Comparison of ENCODE assay signal across 10 cellular contexts in the genomic region with DNA sequence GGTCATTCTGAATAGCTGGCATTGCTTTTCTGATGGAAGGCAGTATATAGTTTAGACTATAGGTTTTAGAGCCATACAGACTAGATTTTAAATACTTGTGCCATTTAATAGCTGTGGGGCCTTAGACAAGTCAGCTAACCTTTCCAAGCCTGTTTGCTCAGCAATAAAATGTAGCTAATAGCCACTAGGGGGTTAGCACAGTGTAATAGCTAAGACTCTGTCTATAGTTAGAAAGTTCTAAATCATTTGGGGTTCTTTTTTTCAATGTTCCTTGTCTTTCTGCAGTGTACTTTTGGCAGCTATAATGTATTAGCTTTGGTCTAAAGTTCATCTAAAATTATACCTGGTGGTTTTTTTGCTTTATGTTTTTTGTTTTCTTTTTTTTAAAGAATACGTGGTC. TPM values are rescaled to one million over a fixed set of nuclear protein-coding genes. Genes with fewer than 3 reads are reported as not detected.
DNase-seq lines count a peak whose midpoint lies in the region; ATAC-seq, FAIRE-seq and TF ChIP-seq lines count a peak whose summit lies in the region.
"Had no signal": no experiment of that assay in that cellular context is flagged by ENCODE, and none has a peak within 500 bp of the region (broad histone marks: within the 10 kb centered on the region; RNA-seq: fewer than 3 reads in every experiment).

No MANE protein-coding gene starts in this region.

- dilution Hi-C loops in endothelial cell of umbilical vein (cut with MboI; ENCODE audit: extremely low pct_ligation_motif_present, low sequenced_read_pairs), result no loop called here

- no peak overlapping the region for H2AFZ ChIP-seq in OCI-LY7 (ENCODE audit: low read length)
- H2AFZ ChIP-seq in endothelial cell of umbilical vein (ENCODE audit: low read depth, low read length), result no peak overlapping the region

- no peaks in the 10 kb centered on the region for H3K9me3 ChIP-seq in OCI-LY7 (ENCODE audit: low read length)
- no peaks in the 10 kb centered on the region for H3K9me3 ChIP-seq in endothelial cell of umbilical vein (replicated peaks; ENCODE audit: control insufficient read depth, insufficient read depth, low read length)

- BruUV-seq in OCI-LY7 (replicated peaks; lab: Mats Ljungman, UMichigan), result no TSS peak
- BruUV-seq in endothelial cell of umbilical vein (replicated peaks; lab: Mats Ljungman, UMichigan), result no TSS peak

- no peak overlapping the region for H3K4me2 ChIP-seq in OCI-LY7 (ENCODE audit: low read length)
- H3K4me2 ChIP-seq in endothelial cell of umbilical vein (ENCODE audit: insufficient read depth, low read length), result no peak overlapping the region

- FAIRE-seq in endothelial cell of umbilical vein (lab: Jason Lieb, UNC), result no peak

- no peak for ATAC-seq in GM19351 (IDR thresholded peaks at IDR 0.05; ENCODE audit: unreplicated experiment)
- no peak for ATAC-seq in omental fat pad (ENCODE audit: low FRiP score)

- intact Hi-C loops in OCI-LY7 (cut with micrococcal nuclease; ENCODE audit: unreplicated experiment), result no loop called here
- intact Hi-C loops in endothelial cell of umbilical vein (cut with micrococcal nuclease), result no loop called here

- CTCF ChIA-PET in OCI-LY7 (lab: Charles Lee; ENCODE audit: unreplicated experiment), result no interaction called here
- CTCF ChIA-PET in endothelial cell of umbilical vein (lab: Charles Lee), result interaction anchor here (0.5 to 1.1 kb wide), 10 partner anchors 9 to 422 kb away, joined by 3 to 10 read pairs (median 3); no protein-coding TSS in a partner anchor

- H4K20me1 ChIP-seq in OCI-LY7 (ENCODE audit: insufficient read depth, low read length) (peaks cover 7% of the 10 kb centered on the region; the same call in 1 of the 2 replicates), endothelial cell of umbilical vein (replicated peaks; ENCODE audit: control insufficient read depth, extremely low read depth, insufficient read depth, low read length) (no peaks in the 10 kb centered on the region)

- POLR2A ChIA-PET in OCI-LY7 (lab: Charles Lee) (interaction anchor here (0.6 to 1.3 kb wide), 4 partner anchors 15 to 1422 kb away, joined by 3 to 5 read pairs (median 4); no protein-coding TSS in a partner anchor), endothelial cell of umbilical vein (lab: Charles Lee) (interaction anchor here (0.6 kb wide), 1 partner anchor 168 kb away, joined by 6 read pairs; no protein-coding TSS in a partner anchor)

- no peaks in the 10 kb centered on the region for H3K27me3 ChIP-seq in endothelial cell of umbilical vein (ENCODE audit: control insufficient read depth in 2 of 2, insufficient read depth in 2 of 2, low read length in 2 of 2)

- H3K4me3 ChIP-seq in OCI-LY7 (ENCODE audit: low read depth, low read length, poor library complexity, severe bottlenecking) (no peak overlapping the region), endothelial cell of umbilical vein (replicated peaks in 1 of 3; ENCODE audit: insufficient read depth in 1 of 3, low read depth in 1 of 3, low read length in 3 of 3) (no peak overlapping the region)

- H3K27ac ChIP-seq in 22Rv1 (no peak overlapping the region), OCI-LY7 (ENCODE audit: low read depth, low read length, poor library complexity, severe bottlenecking) (no peak overlapping the region), endothelial cell of umbilical vein (ENCODE audit: insufficient read depth, low read depth, low read length) (no peak overlapping the region), substantia nigra (ENCODE audit: low read depth, low read length, poor library complexity, severe bottlenecking) (no peak overlapping the region)

- TF ChIP-seq CTCF in 22Rv1 (IDR thresholded peaks at IDR 0.05) (peak; percentile 26), OCI-LY7 (conservative IDR thresholded peaks at IDR 0.05; ENCODE audit: low read length) (peak; percentile 62), endothelial cell of umbilical vein (IDR thresholded peaks at IDR 0.05; ENCODE audit: extremely low read depth in 1 of 2, insufficient read depth in 1 of 2, low read depth in 1 of 2, low read length in 2 of 2) (peak; percentile 6 to 17), omental fat pad (IDR thresholded peaks at IDR 0.05) (no peak)

- no peaks in the 10 kb centered on the region for H3K9me2 ChIP-seq in OCI-LY7 (ENCODE audit: insufficient read depth, low read length)

- DNase-seq in EH (ENCODE audit: low read depth) (peak; percentile 18), OCI-LY7 (ENCODE audit: low spot score) (peak; percentile 19), endothelial cell of umbilical vein (ENCODE audit: low read depth, low spot score) (no peak), AG20443 (ENCODE audit: low spot score) (no peak), substantia nigra (lab: John Stamatoyannopoulos, UW) (no peak), omental fat pad (ENCODE audit: low spot score) (no peak)
- DNase-seq: central memory CD4-positive, alpha-beta T cell; COR-L47 had no signal

- peaks cover 98% of the 10 kb centered on the region for H3K36me3 ChIP-seq in OCI-LY7 (ENCODE audit: insufficient read depth, low read length)
- peaks cover 19 to 39% of the 10 kb centered on the region in 2 experiments for H3K36me3 ChIP-seq in endothelial cell of umbilical vein (ENCODE audit: control insufficient read depth in 2 of 2, extremely low read depth in 1 of 2, insufficient read depth in 2 of 2, low read length in 2 of 2)

- H3K79me2 ChIP-seq in OCI-LY7 (ENCODE audit: insufficient read depth, low read depth, low read length) (peaks cover 18% of the 10 kb centered on the region; the same call in 1 of the 2 replicates), endothelial cell of umbilical vein (ENCODE audit: control insufficient read depth, insufficient read depth, low read length) (peaks cover 11% of the 10 kb centered on the region)

- no peaks in the 10 kb centered on the region for H3K9me1 ChIP-seq in endothelial cell of umbilical vein (replicated peaks; ENCODE audit: control insufficient read depth, extremely low read depth, insufficient read depth, low read length)

- no peaks in the 10 kb centered on the region for H3K4me1 ChIP-seq in OCI-LY7 (ENCODE audit: insufficient read depth, low read length, poor library complexity, severe bottlenecking)
- no peaks in the 10 kb centered on the region for H3K4me1 ChIP-seq in endothelial cell of umbilical vein (ENCODE audit: control insufficient read depth, extremely low read depth, insufficient read depth, low read length)

- no peak for TF ChIP-seq POLR2A in endothelial cell of umbilical vein (IDR thresholded peaks at IDR 0.05; ENCODE audit: low read depth, low read length)

- no peak overlapping the region for H3K9ac ChIP-seq in endothelial cell of umbilical vein (replicated peaks; ENCODE audit: extremely low read depth, insufficient read depth, low read length)

TF ChIP-seq in endothelial cell of umbilical vein, 7 proteins besides CTCF, POLR2A, EP300 and RAD21:
- TF ChIP-seq EZH2 (IDR thresholded peaks at IDR 0.05; ENCODE audit: borderline replicate concordance, low read depth, low read length, severe bottlenecking) (no peak), MYC (IDR thresholded peaks at IDR 0.05; ENCODE audit: low read depth, low read length) (no peak), FOS (IDR thresholded peaks at IDR 0.05; ENCODE audit: borderline replicate concordance, insufficient read depth, low read length) (no peak), GATA2 (IDR thresholded peaks at IDR 0.05; ENCODE audit: insufficient read depth, insufficient read length, low read depth, low read length) (no peak), POLR2AphosphoS5 (IDR thresholded peaks at IDR 0.05; ENCODE audit: insufficient read depth, low read depth, low read length) (no peak), JUN (IDR thresholded peaks at IDR 0.05; ENCODE audit: borderline replicate concordance, insufficient read depth, insufficient read length, low read depth) (no peak)
- TF ChIP-seq, protein P1, sequence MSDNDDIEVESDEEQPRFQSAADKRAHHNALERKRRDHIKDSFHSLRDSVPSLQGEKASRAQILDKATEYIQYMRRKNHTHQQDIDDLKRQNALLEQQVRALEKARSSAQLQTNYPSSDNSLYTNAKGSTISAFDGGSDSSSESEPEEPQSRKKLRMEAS (IDR thresholded peaks at IDR 0.05; ENCODE audit: insufficient read depth, insufficient read length), result no peak

RNA-seq across cellular contexts. Expression of a gene that starts 7.5 kb away (rescaled TPM):
- 11.9 and 12.6 TPM in 2 replicates for total RNA-seq in OCI-LY7 (2014; rRNA removed; shearing (Covaris generic))
- 5.4 and 6.6 TPM in 2 replicates for total RNA-seq in OCI-LY7 (2022)
- 37.3 and 39.8 TPM in 2 replicates for total RNA-seq in endothelial cell of umbilical vein
- 15.3 and 17.6 TPM in 2 replicates for polyA plus RNA-seq in endothelial cell of umbilical vein
- 22.9 and 23.0 TPM in 2 replicates for polyA plus RNA-seq in endothelial cell of umbilical vein (2011; cell fraction: cytosol; rRNA removed)
- polyA plus RNA-seq in endothelial cell of umbilical vein (2011; cell fraction: nucleus; rRNA removed), result 27.6 and 38.1 TPM in 2 replicates
- 35.8 and 43.0 TPM in 2 replicates for polyA plus RNA-seq in endothelial cell of umbilical vein (2012)
- 14.1 and 15.9 TPM in 2 replicates for polyA minus RNA-seq in endothelial cell of umbilical vein
- 22.6 TPM for polyA minus RNA-seq in endothelial cell of umbilical vein (2011; cell fraction: cytosol; rRNA and poly(A)+ RNA removed)
- polyA minus RNA-seq in endothelial cell of umbilical vein (2011; cell fraction: nucleus; rRNA and poly(A)+ RNA removed), result 13.8 and 15.9 TPM in 2 replicates
- total RNA-seq in omental fat pad, result 10 to 100 TPM; 25.0 to 36.4 (median 34.7) TPM

RNA-seq across cellular contexts. Expression of a gene that starts 25.1 kb away (rescaled TPM):
- total RNA-seq in OCI-LY7 (2014; rRNA removed; shearing (Covaris generic)), result 107 and 133 TPM in 2 replicates
- total RNA-seq in OCI-LY7 (2022), result 135 and 159 TPM in 2 replicates
- total RNA-seq in endothelial cell of umbilical vein, result 93.5 and 98.1 TPM in 2 replicates
- 21.6 and 33.4 TPM in 2 replicates for polyA plus RNA-seq in endothelial cell of umbilical vein
- 33.5 and 37.7 TPM in 2 replicates for polyA plus RNA-seq in endothelial cell of umbilical vein (2011; cell fraction: cytosol; rRNA removed)
- 28.6 and 48.0 TPM in 2 replicates for polyA plus RNA-seq in endothelial cell of umbilical vein (2011; cell fraction: nucleus; rRNA removed)
- polyA plus RNA-seq in endothelial cell of umbilical vein (2012), result 92.9 and 130 TPM in 2 replicates
- polyA minus RNA-seq in endothelial cell of umbilical vein, result 39.2 and 39.9 TPM in 2 replicates
- 72.0 TPM for polyA minus RNA-seq in endothelial cell of umbilical vein (2011; cell fraction: cytosol; rRNA and poly(A)+ RNA removed)
- 19.1 and 32.1 TPM in 2 replicates for polyA minus RNA-seq in endothelial cell of umbilical vein (2011; cell fraction: nucleus; rRNA and poly(A)+ RNA removed)
- total RNA-seq in omental fat pad, result 100 to 1,000 TPM in 2 of 4 donors, 10 to 100 TPM in 2; 46.0 to 340 (median 92.6) TPM

Comparison
In these comparisons a context has a peak if more than half of its experiments do, and no peak if none do; other contexts are left out.
1. CTCF ChIP-seq: peak in 22Rv1 (single experiment), OCI-LY7 (single experiment) and endothelial cell of umbilical vein (2 of 2); none in omental fat pad (0 of 3).
2. DNase-seq: peak in EH (single experiment) and OCI-LY7 (single experiment); none in endothelial cell of umbilical vein (single experiment), AG20443 (single experiment), substantia nigra (0 of 49) and omental fat pad (single experiment).